ENCODE assay signal across 8 cellular contexts in the genomic region with DNA sequence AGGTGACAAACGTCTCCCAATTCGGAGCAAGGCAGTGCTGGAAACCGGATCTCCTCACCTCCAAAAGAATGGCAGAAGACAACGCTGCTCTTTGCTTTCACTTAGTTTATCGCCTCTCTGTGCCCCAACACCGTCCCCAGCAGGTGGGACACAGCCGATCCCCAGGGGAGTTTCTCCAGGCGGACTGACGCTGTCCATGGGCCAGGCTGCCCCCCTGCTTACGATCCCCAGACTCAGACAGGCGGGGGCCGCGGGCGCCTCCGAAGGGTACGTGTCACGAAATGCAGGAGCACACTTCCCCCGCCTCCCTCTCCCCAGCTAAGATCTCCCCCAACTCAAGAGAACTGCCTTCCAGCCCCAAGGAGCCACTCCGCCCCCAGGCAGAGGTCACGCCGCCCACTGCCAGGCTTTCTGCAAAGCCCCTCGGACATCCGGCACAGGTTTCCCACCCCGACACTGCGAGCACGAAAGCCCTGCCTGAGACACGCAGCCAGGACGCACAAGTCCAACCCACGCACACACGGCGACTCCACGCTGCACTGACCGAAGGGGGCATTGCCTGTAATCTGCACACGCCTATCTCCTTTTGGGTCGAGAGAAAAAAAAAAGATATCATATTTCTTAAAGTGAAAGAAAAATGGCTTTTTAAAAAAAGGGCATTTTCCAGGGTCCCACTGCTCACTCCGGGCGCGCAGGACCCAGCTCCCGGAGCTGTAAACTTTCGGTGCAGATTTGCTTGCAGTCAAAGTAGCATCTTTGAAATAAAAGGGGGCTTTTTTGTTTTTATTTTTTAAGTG. TPM values are rescaled to one million over a fixed set of nuclear protein-coding genes. Genes with fewer than 3 reads are reported as not detected.
A peak's percentile ranks its signal among the peaks of the same experiment; 100 is the strongest.
DNase-seq lines count a peak whose midpoint lies in the region; ATAC-seq, FAIRE-seq and TF ChIP-seq lines count a peak whose summit lies in the region.

No MANE protein-coding gene starts in this region.

- DNase-seq in CMK (ENCODE audit: low read depth): peak; percentile 54
- DNase-seq in NOMO-1 (lab: John Stamatoyannopoulos, UW; ENCODE audit: unreplicated experiment in 2 of 2): peak; percentile 43 to 67
- peak; percentile 55 for DNase-seq in bronchial epithelial cell (ENCODE audit: low read depth)
- DNase-seq in inferior parietal cortex (ENCODE audit: extremely low spot score): peak; percentile 53
- peak; percentile 73 for DNase-seq in skeletal muscle cell (ENCODE audit: low read depth)
- no peak for DNase-seq in activated T-helper 2 cell treated with anti-CD3 and anti-CD28 coated beads, Interferon-gamma antibody, Interleukin-2, Interleukin-4, amounts not matched to agents 10 μg/mL and 5 μg/mL and 100 μg/mL, durations not matched to agents 14 hours and 24 hours and 36 hours (ENCODE audit: low spot score)

- H3K27me3 ChIP-seq in bronchial epithelial cell (ENCODE audit: control insufficient read depth, insufficient read depth, low read length): no peaks in the 10 kb centered on the region

- H3K27me3 Mint-ChIP-seq in activated T-helper 2 cell treated with anti-CD3 and anti-CD28 coated beads, Interferon-gamma antibody, Interleukin-2, Interleukin-4, amounts not matched to agents 10 μg/mL and 5 μg/mL and 100 μg/mL, durations not matched to agents 14 hours and 24 hours and 36 hours (ENCODE audit: low read depth): peaks cover 23% of the 10 kb centered on the region

- ATAC-seq in GM21423 (IDR thresholded peaks at IDR 0.05; ENCODE audit: unreplicated experiment): peak; percentile 20
- no peak for ATAC-seq in HG03108 (IDR thresholded peaks at IDR 0.05; ENCODE audit: unreplicated experiment)

- H3K4me1 Mint-ChIP-seq in activated T-helper 2 cell treated with anti-CD3 and anti-CD28 coated beads, Interferon-gamma antibody, Interleukin-2, Interleukin-4, amounts not matched to agents 10 μg/mL and 5 μg/mL and 100 μg/mL, durations not matched to agents 14 hours and 24 hours and 36 hours (ENCODE audit: low read depth): peaks cover 8% of the 10 kb centered on the region

- peaks cover 4% of the 10 kb centered on the region for H3K36me3 ChIP-seq in bronchial epithelial cell (ENCODE audit: control insufficient read depth, insufficient read depth, low read length)

- H3K27ac Mint-ChIP-seq in activated T-helper 2 cell treated with anti-CD3 and anti-CD28 coated beads, Interferon-gamma antibody, Interleukin-2, Interleukin-4, amounts not matched to agents 10 μg/mL and 5 μg/mL and 100 μg/mL, durations not matched to agents 14 hours and 24 hours and 36 hours: no peak overlapping the region

- H3K4me3 ChIP-seq in bronchial epithelial cell (ENCODE audit: low read depth, low read length) (peak overlapping the region; percentile 83), skeletal muscle cell (ENCODE audit: low read depth, low read length) (peak overlapping the region; percentile 98)

- no peak overlapping the region for H3K4me3 Mint-ChIP-seq in activated T-helper 2 cell treated with anti-CD3 and anti-CD28 coated beads, Interferon-gamma antibody, Interleukin-2, Interleukin-4, amounts not matched to agents 10 μg/mL and 5 μg/mL and 100 μg/mL, durations not matched to agents 14 hours and 24 hours and 36 hours (ENCODE audit: low read depth)

- intact Hi-C loops in activated T-helper 2 cell treated with anti-CD3 and anti-CD28 coated beads, Interferon-gamma antibody, Interleukin-2, Interleukin-4, amounts not matched to agents 10 μg/mL and 5 μg/mL and 100 μg/mL, durations not matched to agents 14 hours and 24 hours and 36 hours (cut with micrococcal nuclease): loop anchor here (5.0 kb wide), 1 partner anchor 1732 kb away; no protein-coding TSS in a partner anchor

- no peaks in the 10 kb centered on the region for H3K9me3 Mint-ChIP-seq in activated T-helper 2 cell treated with anti-CD3 and anti-CD28 coated beads, Interferon-gamma antibody, Interleukin-2, Interleukin-4, amounts not matched to agents 10 μg/mL and 5 μg/mL and 100 μg/mL, durations not matched to agents 14 hours and 24 hours and 36 hours

- peaks cover 2% of the 10 kb centered on the region for H3K36me3 Mint-ChIP-seq in activated T-helper 2 cell treated with anti-CD3 and anti-CD28 coated beads, Interferon-gamma antibody, Interleukin-2, Interleukin-4, amounts not matched to agents 10 μg/mL and 5 μg/mL and 100 μg/mL, durations not matched to agents 14 hours and 24 hours and 36 hours (ENCODE audit: low read depth)

- TF ChIP-seq CTCF in bronchial epithelial cell (IDR thresholded peaks at IDR 0.05; ENCODE audit: insufficient read depth, low read length, severe bottlenecking): peak; percentile 5

- no peak for FAIRE-seq in bronchial epithelial cell (lab: Jason Lieb, UNC)

RNA-seq across cellular contexts. Expression of a gene that starts 1.9 kb away (rescaled TPM):
- 3.1 and 4.7 TPM in 2 replicates for total RNA-seq in bronchial epithelial cell
- total RNA-seq in activated T-helper 2 cell treated with anti-CD3 and anti-CD28 coated beads, Interferon-gamma antibody, Interleukin-2, Interleukin-4, amounts not matched to agents 10 μg/mL and 5 μg/mL and 100 μg/mL, durations not matched to agents 14 hours and 24 hours and 36 hours: 0.14 and 0.16 TPM in 2 replicates
